18 cellular contexts compared by ENCODE assay signal in genomic region chr12:16076970-16077527, GRCh38.
A peak's percentile ranks its signal among the peaks of the same experiment; 100 is the strongest.
DNase-seq lines count a peak whose midpoint lies in the region; ATAC-seq, FAIRE-seq and TF ChIP-seq lines count a peak whose summit lies in the region.
"Had no signal": no experiment of that assay in that cellular context is flagged by ENCODE, and none has a peak within 500 bp of the region (broad histone marks: within the 10 kb centered on the region; RNA-seq: fewer than 3 reads in every experiment).

No MANE protein-coding gene starts in this region.

- DNase-seq in Karpas-422 (no peak), small intestine (peak; percentile 50), AG08396 (ENCODE audit: low spot score) (no peak), epidermal melanocyte (ENCODE audit: insufficient read length, low spot score) (no peak), erythroblast (lab: John Stamatoyannopoulos, UW) (no peak), left lung (no peak)
- DNase-seq: activated CD4-positive, CD25-positive, alpha-beta regulatory T cell treated with anti-CD3 and anti-CD28 coated beads, Interleukin-2, amount 50 U/mL, for 72 hours; activated CD8-positive, alpha-beta memory T cell treated with anti-CD3 and anti-CD28 coated beads, Interleukin-2, amount 10 ng/mL, durations not matched to agents 7 days and 5 days; heart right ventricle; natural killer cell; stimulated activated naive B cell treated with anti-CD40 and anti-IgM and Interleukin-4, amounts not matched to agents 10 μg/mL and 1 μg/mL and 100 μg/mL, for 72 hours; T-helper 9 cell; tibial artery had no signal

- no peak overlapping the region for H3K4me2 ChIP-seq in Karpas-422 (ENCODE audit: low read depth, low read length, poor library complexity, severe bottlenecking)
- H3K4me2 ChIP-seq: PC-9 had no signal

- TF ChIP-seq POLR2A in erythroblast (IDR thresholded peaks at IDR 0.05; ENCODE audit: low read length) = no peak

- WGBS in small intestine, 3 donors = 26 to 60% (median 29%) methylated on average over 1 of the region's 1 CpG

- no peaks in the 10 kb centered on the region for H3K9me3 ChIP-seq in Karpas-422 (ENCODE audit: low read length)
- H3K9me3 ChIP-seq in small intestine (ENCODE audit: control insufficient read depth, low read depth) = no peaks in the 10 kb centered on the region
- H3K9me3 ChIP-seq in left lung = no peaks in the 10 kb centered on the region
- H3K9me3 ChIP-seq: heart right ventricle, tibial artery had no signal

- ATAC-seq in GM19397 (IDR thresholded peaks at IDR 0.05; ENCODE audit: unreplicated experiment) (peak; percentile 41), HG02938 (IDR thresholded peaks at IDR 0.05; ENCODE audit: unreplicated experiment) (peak; percentile 45), left lung (no peak)
- ATAC-seq: activated CD8-positive, alpha-beta memory T cell treated with anti-CD3 and anti-CD28 coated beads, Interleukin-2, amount 10 ng/mL, durations not matched to agents 7 days and 5 days; natural killer cell had no signal

- H3K27ac ChIP-seq in Karpas-422 (ENCODE audit: low read length) (no peak overlapping the region), small intestine (ENCODE audit: low read depth in 1 of 2, low read length in 1 of 2) (no peak overlapping the region), left lung (no peak overlapping the region)
- H3K27ac ChIP-seq: cardiac muscle cell, heart right ventricle, PC-9, tibial artery had no signal

- H3K27me3 ChIP-seq in Karpas-422 (ENCODE audit: low read length) (no peaks in the 10 kb centered on the region), small intestine (ENCODE audit: control insufficient read depth in 2 of 2, insufficient read depth in 2 of 2, low read length in 2 of 2) (no peaks in the 10 kb centered on the region), left lung (no peaks in the 10 kb centered on the region)
- H3K27me3 ChIP-seq: cardiac muscle cell, tibial artery had no signal

- no peaks in the 10 kb centered on the region for H4K20me1 ChIP-seq in Karpas-422 (ENCODE audit: insufficient read depth, low read depth, low read length)

- no peak overlapping the region for H3K9ac ChIP-seq in Karpas-422 (ENCODE audit: low read length)

- H2AFZ ChIP-seq in Karpas-422 (ENCODE audit: low read length) = peak overlapping the region; percentile 61
- H2AFZ ChIP-seq: PC-9 had no signal

- no peaks in the 10 kb centered on the region for H3K79me2 ChIP-seq in Karpas-422 (ENCODE audit: low read length)

- no peaks in the 10 kb centered on the region for H3K9me2 ChIP-seq in Karpas-422 (replicated peaks; ENCODE audit: insufficient read depth, low read length)

- intact Hi-C loops in left lung (cut with DNase I) = no loop called here

- no peaks in the 10 kb centered on the region for H3K4me1 ChIP-seq in Karpas-422 (ENCODE audit: low read length)
- no peaks in the 10 kb centered on the region for H3K4me1 ChIP-seq in small intestine (ENCODE audit: control insufficient read depth in 2 of 2, insufficient read depth in 1 of 2, low read depth in 1 of 2, low read length in 1 of 2)
- H3K4me1 ChIP-seq in left lung = no peaks in the 10 kb centered on the region
- H3K4me1 ChIP-seq: heart right ventricle, tibial artery had no signal

- no peak for TF ChIP-seq CTCF in left lung (IDR thresholded peaks at IDR 0.05)

- no peaks in the 10 kb centered on the region for H3K36me3 ChIP-seq in Karpas-422 (ENCODE audit: insufficient read depth, low read length)
- no peaks in the 10 kb centered on the region for H3K36me3 ChIP-seq in small intestine (ENCODE audit: control insufficient read depth in 2 of 2, insufficient read depth in 2 of 2, low read length in 2 of 2)
- H3K36me3 ChIP-seq in left lung = no peaks in the 10 kb centered on the region
- H3K36me3 ChIP-seq: cardiac muscle cell, heart right ventricle, tibial artery had no signal

- no peak for FAIRE-seq in small intestine (lab: Jason Lieb, UNC)
- FAIRE-seq: islet of Langerhans had no signal

- no peak overlapping the region for H3K4me3 ChIP-seq in Karpas-422 (ENCODE audit: low read length)
- H3K4me3 ChIP-seq in small intestine (ENCODE audit: low read depth in 1 of 2, low read length in 2 of 2) = no peak overlapping the region
- no peak overlapping the region for H3K4me3 ChIP-seq in left lung
- H3K4me3 ChIP-seq: cardiac muscle cell, heart right ventricle, PC-9, tibial artery had no signal
